ENCODE assay signal across 8 cellular contexts in genomic region chr12:130871286-130872178, GRCh38. TPM values are rescaled to one million over a fixed set of nuclear protein-coding genes. Genes with fewer than 3 reads are reported as not detected.
A peak's percentile ranks its signal among the peaks of the same experiment; 100 is the strongest.
DNase-seq lines count a peak whose midpoint lies in the region; ATAC-seq, FAIRE-seq and TF ChIP-seq lines count a peak whose summit lies in the region.

TSS of gene RAN (plus strand) at chr12:130872066. CDS start at chr12:130872594, 528 bp downstream.

- peak; percentile 61 for DNase-seq in AG09309 (ENCODE audit: low read depth)
- DNase-seq in NCI-H446 treated with DMSO at 0.1 percent for 48 hours (lab: John Stamatoyannopoulos, UW): peak; percentile 67
- DNase-seq in activated CD4-positive, CD25-positive, alpha-beta regulatory T cell treated with anti-CD3 and anti-CD28 coated beads, Interleukin-2, amount 50 U/mL, for 72 hours: peak; percentile 89
- DNase-seq in cerebellar cortex (ENCODE audit: low spot score): peak; percentile 85
- DNase-seq in kidney: peak; percentile 99
- DNase-seq in stimulated activated CD4-positive, alpha-beta T cell treated with anti-CD3 and anti-CD28 coated beads, Interleukin-15, amount 100 ng/mL, for 1 hour (ENCODE audit: low read depth in 1 of 2, low spot score in 1 of 2): peak; percentile 91 to 93

- intact Hi-C loops in kidney (cut with DNase I): no loop called here

- peak within 1 kb of the TSS; percentile 61 for H3K4me3 ChIP-seq in AG09309 (ENCODE audit: control insufficient read depth, low read depth, low read length)
- H3K4me3 ChIP-seq in kidney (ENCODE audit: low read length in 2 of 2): peak within 1 kb of the TSS; percentile 76 to 83

- peak; percentile 63 for ATAC-seq in GM19035 (IDR thresholded peaks at IDR 0.05; ENCODE audit: unreplicated experiment)
- peak; percentile 73 for ATAC-seq in HG03354 (IDR thresholded peaks at IDR 0.05; ENCODE audit: poor library complexity, severe bottlenecking, unreplicated experiment)

- H3K9me3 ChIP-seq in kidney (ENCODE audit: control insufficient read depth in 1 of 2, low read length in 2 of 2): no peaks in the 10 kb centered on the region

- peak within 1 kb of the TSS; percentile 32 to 73 for H3K27ac ChIP-seq in kidney (ENCODE audit: low read depth in 2 of 2, low read length in 2 of 2)

- H3K4me1 ChIP-seq in kidney (ENCODE audit: control insufficient read depth in 1 of 2, insufficient read depth in 1 of 2, low read depth in 1 of 2, low read length in 2 of 2): peaks cover 8 to 11% of the 10 kb centered on the region in 2 donors

- no peak for FAIRE-seq in kidney (lab: Jason Lieb, UNC)

- TF ChIP-seq CTCF in AG09309 (IDR thresholded peaks at IDR 0.05; ENCODE audit: control insufficient read depth, insufficient read depth, low read depth, low read length, missing control alignments) (no peak), kidney (IDR thresholded peaks at IDR 0.05; ENCODE audit: borderline replicate concordance, extremely low read depth, insufficient read depth) (no peak)

- peak within 1 kb of the TSS; percentile 54 to 90 for H3K9ac ChIP-seq in kidney (ENCODE audit: low read length in 2 of 2)

- peaks cover 18 to 26% of the 10 kb centered on the region in 2 donors for H3K36me3 ChIP-seq in kidney (ENCODE audit: control insufficient read depth in 1 of 2, insufficient read depth in 2 of 2, low read length in 2 of 2)

RNA-seq across cellular contexts. Expression of gene RAN, which starts in this region (rescaled TPM):
- 369 TPM for total RNA-seq in kidney
- polyA plus RNA-seq in kidney (ENCODE audit: insufficient read depth, low read depth, low replicate concordance): 422 TPM

Comparison
In these comparisons a context has a peak if more than half of its experiments do, and no peak if none do; other contexts are left out.
1. Peak in every context shown above with its lines: DNase-seq, ATAC-seq, H3K4me3 ChIP-seq and H3K27ac ChIP-seq.